Comparison of ENCODE assay signal across 19 cellular contexts in genomic region chr9:136447173-136447778, GRCh38.
"Had no signal": no experiment of that assay in that cellular context is flagged by ENCODE, and none has a peak within 500 bp of the region (broad histone marks: within the 10 kb centered on the region; RNA-seq: fewer than 3 reads in every experiment).

No MANE protein-coding gene starts in this region.

- DNase-seq: activated B cell treated with CpG ODN at 0.5 μM for 24 hours; activated CD4-positive, alpha-beta T cell treated with anti-CD3 and anti-CD28 coated beads for 4 hours; activated CD4-positive, alpha-beta T cell treated with anti-CD3 and anti-CD28 coated beads, Interleukin-2, amount 50 U/mL, for 48 hours; activated naive CD8-positive, alpha-beta T cell treated with anti-CD3 and anti-CD28 coated beads for 36 hours; erythroblast; foreskin fibroblast; heart right ventricle; kidney; lower lobe of right lung; naive B cell; sigmoid colon; stimulated activated CD4-positive, alpha-beta T cell treated with anti-CD3 and anti-CD28 coated beads, Interleukin-15, amount 100 ng/mL, for 24 hours; stimulated activated naive CD4-positive, alpha-beta T cell; T-cell had no signal

- H3K27me3 Mint-ChIP-seq: activated B cell treated with CpG ODN at 0.5 μM for 24 hours; activated naive CD8-positive, alpha-beta T cell treated with anti-CD3 and anti-CD28 coated beads for 36 hours; naive B cell; T-cell had no signal

- H3K9me3 ChIP-seq: heart right ventricle, lower lobe of right lung, sigmoid colon, thoracic aorta, upper lobe of left lung had no signal

- H3K27ac Mint-ChIP-seq: activated B cell treated with CpG ODN at 0.5 μM for 24 hours; activated naive CD8-positive, alpha-beta T cell treated with anti-CD3 and anti-CD28 coated beads for 36 hours; T-cell had no signal

- ATAC-seq: lower lobe of right lung, T-cell had no signal

- H3K27me3 ChIP-seq: heart right ventricle, sigmoid colon, upper lobe of left lung had no signal

- H3K4me3 Mint-ChIP-seq: activated B cell treated with CpG ODN at 0.5 μM for 24 hours; activated naive CD8-positive, alpha-beta T cell treated with anti-CD3 and anti-CD28 coated beads for 36 hours; neural crest cell; T-cell had no signal

- H3K9me3 Mint-ChIP-seq: activated B cell treated with CpG ODN at 0.5 μM for 24 hours; activated naive CD8-positive, alpha-beta T cell treated with anti-CD3 and anti-CD28 coated beads for 36 hours; naive B cell; neural crest cell; T-cell had no signal

- H3K4me1 Mint-ChIP-seq: activated naive CD8-positive, alpha-beta T cell treated with anti-CD3 and anti-CD28 coated beads for 36 hours; neural crest cell had no signal

- H3K4me2 ChIP-seq: smooth muscle cell had no signal

- H3K27ac ChIP-seq: coronary artery, heart right ventricle, lower lobe of right lung, sigmoid colon, thoracic aorta, upper lobe of left lung had no signal

- H3K4me3 ChIP-seq: coronary artery, heart right ventricle, lower lobe of right lung, sigmoid colon, smooth muscle cell, thoracic aorta, upper lobe of left lung had no signal

- H3K4me1 ChIP-seq: heart right ventricle, lower lobe of right lung, sigmoid colon, upper lobe of left lung had no signal
